8 cellular contexts compared by ENCODE assay signal in genomic region chr17:81398855-81399451, GRCh38. TPM values are rescaled to one million over a fixed set of nuclear protein-coding genes. Genes with fewer than 3 reads are reported as not detected.
DNase-seq lines count a peak whose midpoint lies in the region; ATAC-seq and TF ChIP-seq lines count a peak whose summit lies in the region.

No MANE protein-coding gene starts in this region.

- 4% methylated on average over 13 of the region's 51 CpGs for WGBS in mammary epithelial cell (ENCODE audit: low coverage, missing lambda C conversion rate)

- H3K36me3 ChIP-seq in A673 (ENCODE audit: insufficient read depth, low read length, poor library complexity, severe bottlenecking) (peaks cover 4% of the 10 kb centered on the region), HUES48 (ENCODE audit: control insufficient read depth, insufficient read depth, low read length) (no peaks in the 10 kb centered on the region), mammary epithelial cell (ENCODE audit: insufficient read depth, low read length) (no peaks in the 10 kb centered on the region)

- CTCF ChIA-PET in A673 (lab: Charles Lee) (interaction anchor here (0.6 to 1.4 kb wide), 2 partner anchors 86 to 236 kb away, joined by 3 to 5 read pairs; no protein-coding TSS in a partner anchor), mammary epithelial cell (lab: Charles Lee; ENCODE audit: low non-redundant PET) (no interaction called here)

- peaks cover 51% of the 10 kb centered on the region for H3K79me2 ChIP-seq in mammary epithelial cell (ENCODE audit: insufficient read depth, low read length)

- dilution Hi-C loops in mammary epithelial cell (cut with HindIII; ENCODE audit: low sequenced_read_pairs), result no loop called here

- H3K4me2 ChIP-seq in mammary epithelial cell (ENCODE audit: insufficient read depth, low read depth, low read length), result peak overlapping the region; percentile 100

- H3K4me1 ChIP-seq in A673 (ENCODE audit: insufficient read depth, low read length, poor library complexity, severe bottlenecking) (peaks cover 41% of the 10 kb centered on the region), HUES48 (ENCODE audit: control insufficient read depth, insufficient read depth, low read length) (peaks cover 51% of the 10 kb centered on the region), mammary epithelial cell (ENCODE audit: insufficient read depth, low read length) (peaks cover 33% of the 10 kb centered on the region), mononuclear cell (ENCODE audit: insufficient read depth, low read length) (peaks cover 70% of the 10 kb centered on the region)

- BruUV-seq in A673 (replicated peaks; lab: Mats Ljungman, UMichigan), result no TSS peak
- no TSS peak for BruUV-seq in mammary epithelial cell (replicated peaks; lab: Mats Ljungman, UMichigan)

- POLR2A ChIA-PET in A673 (lab: Charles Lee; ENCODE audit: low non-redundant PET), result no interaction called here

- H3K9ac ChIP-seq in HUES48 (ENCODE audit: low read depth, low read length) (no peak overlapping the region), mammary epithelial cell (ENCODE audit: insufficient read depth, low read length) (peak overlapping the region; percentile 80)

- DNase-seq in A673 (ENCODE audit: low spot score), result peak; percentile 69
- no peak for DNase-seq in mammary epithelial cell
- no peak for DNase-seq in left colon

- intact Hi-C loops in A673 (cut with micrococcal nuclease; ENCODE audit: unreplicated experiment), result loop anchor here (10.0 kb wide), 1 partner anchor 104 kb away; the partner anchor contains the start of gene SLC38A10
- intact Hi-C loops in mammary epithelial cell (cut with micrococcal nuclease), result loop anchor here (2.0 kb wide), 1 partner anchor 146 kb away; no protein-coding TSS in a partner anchor
- intact Hi-C loops in left colon (cut with DNase I, micrococcal nuclease), result no loop called here

- H4K20me1 ChIP-seq in mammary epithelial cell (ENCODE audit: insufficient read depth, low read length), result no peaks in the 10 kb centered on the region

- TF ChIP-seq CTCF in A673 (conservative IDR thresholded peaks at IDR 0.05; ENCODE audit: low read depth, low read length) (no peak), mammary epithelial cell (conservative IDR thresholded peaks at IDR 0.05 in 1 of 2, IDR thresholded peaks at IDR 0.05 in 1 of 2; ENCODE audit: extremely low read depth in 1 of 2, insufficient read depth in 1 of 2, low read depth in 1 of 2, low read length in 2 of 2) (no peak)

- H3K9me3 ChIP-seq in A673 (ENCODE audit: low read depth, low read length, poor library complexity, severe bottlenecking) (no peaks in the 10 kb centered on the region), HUES48 (ENCODE audit: control insufficient read depth, insufficient read depth, low read length) (no peaks in the 10 kb centered on the region), mammary epithelial cell (replicated peaks; ENCODE audit: insufficient read depth, low read length) (no peaks in the 10 kb centered on the region), mononuclear cell (ENCODE audit: low read depth, low read length) (no peaks in the 10 kb centered on the region)

- H3K27me3 ChIP-seq in A673 (replicated peaks; ENCODE audit: insufficient read depth, low read depth, low read length, poor library complexity), result no peaks in the 10 kb centered on the region
- H3K27me3 ChIP-seq in HUES48 (ENCODE audit: control insufficient read depth, insufficient read depth, low read length), result peaks cover 75% of the 10 kb centered on the region
- H3K27me3 ChIP-seq in mammary epithelial cell (ENCODE audit: insufficient read depth, low read length), result no peaks in the 10 kb centered on the region
- H3K27me3 ChIP-seq in mononuclear cell (ENCODE audit: insufficient read depth, low read length), result peaks cover 68% of the 10 kb centered on the region

- H2AFZ ChIP-seq in mammary epithelial cell (ENCODE audit: low read depth, low read length), result peak overlapping the region; percentile 91

- H3K27ac ChIP-seq in A673 (ENCODE audit: low read depth, low read length, poor library complexity, severe bottlenecking) (peak overlapping the region; percentile 100), HUES48 (ENCODE audit: low read depth, low read length) (no peak overlapping the region), mammary epithelial cell (ENCODE audit: insufficient read depth, low read depth, low read length) (peak overlapping the region; percentile 72)

- ATAC-seq in GM21390 (IDR thresholded peaks at IDR 0.05; ENCODE audit: unreplicated experiment) (no peak), left colon (no peak), GM18861 (IDR thresholded peaks at IDR 0.05; ENCODE audit: unreplicated experiment) (no peak), HG02852 (IDR thresholded peaks at IDR 0.05; ENCODE audit: unreplicated experiment) (no peak)

- H3K4me3 ChIP-seq in A673 (ENCODE audit: low read depth, low read length, poor library complexity, severe bottlenecking), result peak overlapping the region; percentile 96
- H3K4me3 ChIP-seq in HUES48 (ENCODE audit: low read depth, low read length), result peak overlapping the region; percentile 47; the same call in 1 of the 2 replicates
- peak overlapping the region; percentile 76 to 83 (median 81) for H3K4me3 ChIP-seq in mammary epithelial cell (replicated peaks in 1 of 3; ENCODE audit: insufficient read depth in 1 of 3, low read depth in 2 of 3, low read length in 3 of 3)
- H3K4me3 ChIP-seq in mononuclear cell (ENCODE audit: low read length), result peak overlapping the region; percentile 24

- in situ Hi-C loops in mammary epithelial cell (cut with MboI; ENCODE audit: low sequenced_read_pairs in 2 of 2), result loop anchor here in 1 of 2 donors (5.0 to 10.0 kb wide), 2 partner anchors 86 to 113 kb away; partner anchors contain the start of gene ACTG1

RNA-seq across cellular contexts. Expression of gene BAHCC1, which starts 3.7 kb away (rescaled TPM):
- total RNA-seq in A673 (2021) (74.2 and 80.6 TPM in 2 replicates), mammary epithelial cell (1 to 10 TPM; 2.2 to 9.1 TPM), mononuclear cell (2.0 TPM), left colon (10 to 100 TPM; 12.2 to 14.2 TPM)
- 1.6 TPM for polyA plus RNA-seq in mammary epithelial cell
- 0.67 TPM for polyA minus RNA-seq in mammary epithelial cell

Comparison
In these comparisons a context has a peak if more than half of its experiments do, and no peak if none do; other contexts are left out.
1. H3K4me3 ChIP-seq: peak in every context shown above with its lines; median percentile 96 in A673; 81 in mammary epithelial cell; 47 in HUES48; 24 in mononuclear cell.
2. intact Hi-C loops: an anchor here in A673 (10.0 kb wide) and mammary epithelial cell (2.0 kb wide); none called in left colon.